In the genomic region with DNA sequence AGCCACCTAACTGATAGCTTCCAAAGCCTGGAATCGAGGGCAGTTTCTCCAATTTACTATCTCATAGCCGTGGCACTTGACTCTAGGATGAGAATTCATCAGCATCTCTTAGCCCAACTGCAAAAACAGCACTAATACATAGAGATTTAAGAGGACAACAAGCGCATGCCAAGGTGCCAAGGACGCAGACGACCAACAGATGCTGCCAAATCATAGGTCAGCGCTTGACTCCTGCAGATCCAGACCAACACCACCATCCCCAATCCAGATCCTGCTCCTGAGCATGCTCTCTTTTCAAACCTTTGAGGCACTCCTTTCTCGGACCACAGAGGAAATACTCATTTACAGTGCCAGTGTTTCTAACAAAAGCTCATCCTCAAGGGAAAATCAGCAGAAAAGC, we compare ENCODE assay signal across 19 cellular contexts. TPM values are rescaled to one million over a fixed set of nuclear protein-coding genes. Genes with fewer than 3 reads are reported as not detected.
"Had no signal": no experiment of that assay in that cellular context is flagged by ENCODE, and none has a peak within 500 bp of the region (broad histone marks: within the 10 kb centered on the region; RNA-seq: fewer than 3 reads in every experiment).

No MANE protein-coding gene starts in this region.

- H3K27me3 ChIP-seq: breast epithelium had no signal

- H3K27ac Mint-ChIP-seq: activated CD4-positive, alpha-beta memory T cell treated with anti-CD3 and anti-CD28 coated beads, Interleukin-2, amount 10 ng/mL, durations not matched to agents 7 days and 5 days; activated CD4-positive, alpha-beta T cell treated with anti-CD3 and anti-CD28 coated beads, Interleukin-2, amount 10 ng/mL, durations not matched to agents 7 days and 5 days; activated naive CD8-positive, alpha-beta T cell treated with anti-CD3 and anti-CD28 coated beads, Interleukin-2, amount 10 ng/mL, durations not matched to agents 7 days and 5 days had no signal

- H3K4me3 ChIP-seq: breast epithelium, K562, SJCRH30 had no signal

- H3K36me3 ChIP-seq: breast epithelium, SJCRH30 had no signal

- H3K36me3 Mint-ChIP-seq: activated naive CD8-positive, alpha-beta T cell treated with anti-CD3 and anti-CD28 coated beads, Interleukin-2, amount 10 ng/mL, durations not matched to agents 7 days and 5 days had no signal

- H3K27ac ChIP-seq: breast epithelium, SJCRH30, VCaP had no signal

- ATAC-seq: K562 had no signal

- H3K9me3 Mint-ChIP-seq: activated CD4-positive, alpha-beta memory T cell treated with anti-CD3 and anti-CD28 coated beads, Interleukin-2, amount 10 ng/mL, durations not matched to agents 7 days and 5 days; activated CD4-positive, alpha-beta T cell treated with anti-CD3 and anti-CD28 coated beads, Interleukin-2, amount 10 ng/mL, durations not matched to agents 7 days and 5 days; activated naive CD8-positive, alpha-beta T cell treated with anti-CD3 and anti-CD28 coated beads, Interleukin-2, amount 10 ng/mL, durations not matched to agents 7 days and 5 days had no signal

- H3K9me3 ChIP-seq: breast epithelium, SJCRH30, SK-N-SH had no signal

- H3K4me3 Mint-ChIP-seq: activated CD4-positive, alpha-beta memory T cell treated with anti-CD3 and anti-CD28 coated beads, Interleukin-2, amount 10 ng/mL, durations not matched to agents 7 days and 5 days; activated CD4-positive, alpha-beta T cell treated with anti-CD3 and anti-CD28 coated beads, Interleukin-2, amount 10 ng/mL, durations not matched to agents 7 days and 5 days; activated naive CD8-positive, alpha-beta T cell treated with anti-CD3 and anti-CD28 coated beads, Interleukin-2, amount 10 ng/mL, durations not matched to agents 7 days and 5 days had no signal

- H3K4me1 Mint-ChIP-seq: activated CD4-positive, alpha-beta memory T cell treated with anti-CD3 and anti-CD28 coated beads, Interleukin-2, amount 10 ng/mL, durations not matched to agents 7 days and 5 days; activated CD4-positive, alpha-beta T cell treated with anti-CD3 and anti-CD28 coated beads, Interleukin-2, amount 10 ng/mL, durations not matched to agents 7 days and 5 days; activated naive CD8-positive, alpha-beta T cell treated with anti-CD3 and anti-CD28 coated beads, Interleukin-2, amount 10 ng/mL, durations not matched to agents 7 days and 5 days had no signal

- H3K4me1 ChIP-seq: SJCRH30 had no signal

- DNase-seq: activated CD4-positive, alpha-beta memory T cell treated with anti-CD3 and anti-CD28 coated beads, Interleukin-2, amount 10 ng/mL, durations not matched to agents 7 days and 5 days; activated CD4-positive, alpha-beta T cell treated with anti-CD3 and anti-CD28 coated beads, Interleukin-2, amount 10 ng/mL, durations not matched to agents 7 days and 5 days; activated CD4-positive, CD25-positive, alpha-beta regulatory T cell; activated naive CD4-positive, alpha-beta T cell treated with anti-CD3 and anti-CD28 coated beads, Interleukin-2, amount 50 U/mL, for 16 hours; activated naive CD8-positive, alpha-beta T cell treated with anti-CD3 and anti-CD28 coated beads, Interleukin-2, amount 10 ng/mL, durations not matched to agents 7 days and 5 days; activated T-cell treated with anti-CD3 and anti-CD28 coated beads for 4 hours; aorta; Karpas-422; NCI-H2029; NCI-H2107; NCI-H2171 treated with DMSO at 0.1 percent for 48 hours; NCI-H226; SJCRH30; T-helper 1 cell had no signal

RNA-seq across cellular contexts. Expression of a gene that starts 24.6 kb away (rescaled TPM):
- total RNA-seq: activated CD4-positive, alpha-beta memory T cell treated with anti-CD3 and anti-CD28 coated beads, Interleukin-2, amount 10 ng/mL, durations not matched to agents 7 days and 5 days; activated CD4-positive, alpha-beta T cell treated with anti-CD3 and anti-CD28 coated beads, Interleukin-2, amount 10 ng/mL, durations not matched to agents 7 days and 5 days; K562; T-helper 2 cell treated with Interferon-gamma antibody and Interleukin-4, amounts not matched to agents 100 ng/mL and 5 ng/mL, for 36 hours had no signal
- polyA plus RNA-seq: K562 had no signal
